24 cellular contexts compared by ENCODE assay signal in genomic region chr5:42963412-42963811, GRCh38.
DNase-seq lines count a peak whose midpoint lies in the region; ATAC-seq, FAIRE-seq and TF ChIP-seq lines count a peak whose summit lies in the region.
"Had no signal": no experiment of that assay in that cellular context is flagged by ENCODE, and none has a peak within 500 bp of the region (broad histone marks: within the 10 kb centered on the region; RNA-seq: fewer than 3 reads in every experiment).

No MANE protein-coding gene starts in this region.

- peaks cover 0 to 3% (median 0%) of the 10 kb centered on the region in 3 donors for H3K36me3 Mint-ChIP-seq in immature natural killer cell
- H3K36me3 Mint-ChIP-seq in nephron progenitor cell (ENCODE audit: low read depth) = no peaks in the 10 kb centered on the region
- H3K36me3 Mint-ChIP-seq: CD8-positive, alpha-beta T cell had no signal

- H3K4me1 Mint-ChIP-seq in immature natural killer cell (peaks cover 43 to 64% of the 10 kb centered on the region in 2 donors), nephron progenitor cell (no peaks in the 10 kb centered on the region)

- TF ChIP-seq CTCF in SK-N-SH (IDR thresholded peaks at IDR 0.05) = no peak
- no peak for TF ChIP-seq CTCF in nephron progenitor cell (IDR thresholded peaks at IDR 0.05)

- H3K27ac Mint-ChIP-seq in immature natural killer cell = peak overlapping the region in 4 of 6 donors; percentile 41 to 92 (median 92)
- H3K27ac Mint-ChIP-seq in nephron progenitor cell = peak overlapping the region; percentile 3
- H3K27ac Mint-ChIP-seq: B cell; CD4-positive, alpha-beta T cell; CD8-positive, alpha-beta T cell had no signal

- no peaks in the 10 kb centered on the region for H3K36me3 ChIP-seq in SK-N-SH (replicated peaks in 1 of 2; ENCODE audit: control insufficient read depth in 1 of 2, insufficient read depth in 2 of 2, low read length in 1 of 2)
- H3K36me3 ChIP-seq: BLaER1 treated with 17β-estradiol and CSF1 and Interleukin-3, amounts not matched to agents 10 nM and 100 nM had no signal

- no peaks in the 10 kb centered on the region for H3K4me1 ChIP-seq in SK-N-SH (ENCODE audit: control insufficient read depth in 1 of 2, insufficient read depth in 2 of 2, low read depth in 1 of 2, low read length in 1 of 2)
- H3K4me1 ChIP-seq: A549; BLaER1 treated with 17β-estradiol and CSF1 and Interleukin-3, amounts not matched to agents 10 nM and 100 nM; Caco-2 had no signal

- CTCF ChIA-PET in SK-N-SH (lab: Yijun Ruan, JAX) = no interaction called here

- H3K27me3 ChIP-seq in SK-N-SH (ENCODE audit: insufficient read depth) = peaks cover 23% of the 10 kb centered on the region; the same call in 1 of the 2 replicates
- H3K27me3 ChIP-seq: BLaER1 treated with 17β-estradiol and CSF1 and Interleukin-3, amounts not matched to agents 10 nM and 100 nM had no signal

- no peaks in the 10 kb centered on the region for H3K9me3 Mint-ChIP-seq in immature natural killer cell
- no peaks in the 10 kb centered on the region for H3K9me3 Mint-ChIP-seq in nephron progenitor cell
- H3K9me3 Mint-ChIP-seq: CD4-positive, alpha-beta T cell; CD8-positive, alpha-beta T cell had no signal

- no peaks in the 10 kb centered on the region for H3K9me3 ChIP-seq in SK-N-SH
- H3K9me3 ChIP-seq: A549; BLaER1 treated with 17β-estradiol and CSF1 and Interleukin-3, amounts not matched to agents 10 nM and 100 nM; Caco-2 had no signal

- no peak for TF ChIP-seq RAD21 in SK-N-SH (IDR thresholded peaks at IDR 0.05; ENCODE audit: low read length)

- no peak overlapping the region for H3K4me2 ChIP-seq in SK-N-SH
- H3K4me2 ChIP-seq: A549; BLaER1 treated with 17β-estradiol and CSF1 and Interleukin-3, amounts not matched to agents 10 nM and 100 nM had no signal

- H3F3A ChIP-seq in SK-N-SH (replicated peaks; ENCODE audit: insufficient read depth) = no peaks in the 10 kb centered on the region

- H3K27ac ChIP-seq in SK-N-SH (ENCODE audit: low read depth in 2 of 2, low read length in 1 of 2) = no peak overlapping the region
- H3K27ac ChIP-seq: 22Rv1; A549; BLaER1 treated with 17β-estradiol and CSF1 and Interleukin-3, amounts not matched to agents 10 nM and 100 nM; C4-2B had no signal

- TF ChIP-seq EP300 in SK-N-SH (IDR thresholded peaks at IDR 0.05; ENCODE audit: borderline replicate concordance in 1 of 2, low read depth in 1 of 2, low read length in 1 of 2) = no peak

- H3K27me3 Mint-ChIP-seq in immature natural killer cell (ENCODE audit: low read depth in 3 of 3) (peaks cover 0 to 4% (median 3%) of the 10 kb centered on the region in 3 donors), nephron progenitor cell (ENCODE audit: low read depth, poor library complexity) (peaks cover 4% of the 10 kb centered on the region)
- H3K27me3 Mint-ChIP-seq: B cell; CD4-positive, alpha-beta T cell had no signal

- 0 out of 2 replicates have a peak overlapping the region, but pooled peaks have one; percentile 5 for H2AFZ ChIP-seq in SK-N-SH (ENCODE audit: low read depth)

- H3K4me3 Mint-ChIP-seq in immature natural killer cell (no peak overlapping the region), nephron progenitor cell (no peak overlapping the region)
- H3K4me3 Mint-ChIP-seq: B cell; CD4-positive, alpha-beta T cell; CD8-positive, alpha-beta T cell had no signal

- H4K20me1 ChIP-seq in SK-N-SH (ENCODE audit: insufficient read depth) = no peaks in the 10 kb centered on the region
- H4K20me1 ChIP-seq: BLaER1 treated with 17β-estradiol and CSF1 and Interleukin-3, amounts not matched to agents 10 nM and 100 nM had no signal

- H3K4me3 ChIP-seq in SK-N-SH (ENCODE audit: low read depth in 2 of 2, low read length in 1 of 2) = no peak overlapping the region
- H3K4me3 ChIP-seq: A549; BLaER1 treated with 17β-estradiol and CSF1 and Interleukin-3, amounts not matched to agents 10 nM and 100 nM had no signal

- POLR2A ChIA-PET in SK-N-SH (lab: Yijun Ruan, JAX) = no interaction called here

- H3K9ac ChIP-seq in SK-N-SH = no peak overlapping the region
- H3K9ac ChIP-seq: BLaER1 treated with 17β-estradiol and CSF1 and Interleukin-3, amounts not matched to agents 10 nM and 100 nM had no signal

- no peak for ATAC-seq in SK-N-SH treated with all-trans-retinoic acid at 6 μM for 48 hours
- ATAC-seq in GM18520 (IDR thresholded peaks at IDR 0.05; ENCODE audit: unreplicated experiment) = no peak
- ATAC-seq in HG03439 (IDR thresholded peaks at IDR 0.05; ENCODE audit: unreplicated experiment) = no peak
- ATAC-seq: A549; CD8-positive, alpha-beta T cell had no signal

- FAIRE-seq in HTR-8/SVneo (lab: Jason Lieb, UNC) = peak; percentile 16
- FAIRE-seq: A549, D721Med, G401.6, GM12891, GM19239 had no signal

- no peaks in the 10 kb centered on the region for H3K79me2 ChIP-seq in SK-N-SH (ENCODE audit: insufficient read depth)

- H3K9me2 ChIP-seq in SK-N-SH = no peaks in the 10 kb centered on the region

- DNase-seq in SK-N-SH (no peak), HTR-8/SVneo (ENCODE audit: insufficient read length, low spot score) (no peak), immature natural killer cell (no peak), nephron progenitor cell (no peak), T-helper 2 cell (no peak)
- DNase-seq: AML-193; Caco-2; Calu3; CD4-positive, alpha-beta T cell; CD8-positive, alpha-beta T cell; DMS79 treated with DMSO at 0.1 percent for 48 hours; GF-D8 had no signal

- WGBS in SK-N-SH (ENCODE audit: low lambda C conversion rate) = 82% methylated on average over 1 of the region's 1 CpG

TF ChIP-seq in SK-N-SH, 30 proteins besides CTCF, POLR2A, EP300 and RAD21 (continues in another document):
- TF ChIP-seq SMC3 (IDR thresholded peaks at IDR 0.05; ENCODE audit: low read depth, low read length) = no peak
- TF ChIP-seq FOXJ3 (CRISPR knock-in tag; IDR thresholded peaks at IDR 0.05) = no peak
- no peak for TF ChIP-seq EZH2phosphoT487 (IDR thresholded peaks at IDR 0.05; ENCODE audit: borderline replicate concordance, low read depth)
- no peak for TF ChIP-seq SIN3A (IDR thresholded peaks at IDR 0.05; ENCODE audit: borderline replicate concordance, low read depth, low read length)
- TF ChIP-seq RCOR1 (IDR thresholded peaks at IDR 0.05; ENCODE audit: low read length) = no peak
- no peak for TF ChIP-seq GATA2 (CRISPR knock-in tag; IDR thresholded peaks at IDR 0.05)
- no peak for TF ChIP-seq GABPA (IDR thresholded peaks at IDR 0.05; ENCODE audit: low read depth)
- TF ChIP-seq NFIC (IDR thresholded peaks at IDR 0.05; ENCODE audit: borderline replicate concordance) = no peak
- TF ChIP-seq TAF1 (IDR thresholded peaks at IDR 0.05; ENCODE audit: borderline replicate concordance, low read depth, low read length) = no peak
- no peak for TF ChIP-seq YY1 (IDR thresholded peaks at IDR 0.05; ENCODE audit: low read depth)
- TF ChIP-seq FOXM1 (IDR thresholded peaks at IDR 0.05; ENCODE audit: low read depth) = no peak
- no peak for TF ChIP-seq JUND (IDR thresholded peaks at IDR 0.05)
- TF ChIP-seq MAX (IDR thresholded peaks at IDR 0.05; ENCODE audit: low read depth) = no peak

TF ChIP-seq in SK-N-SH treated with all-trans-retinoic acid at 6 μM for 48 hours, 23 proteins besides CTCF, POLR2A, EP300 and RAD21:
- TF ChIP-seq TCF4 (CRISPR knock-in tag; IDR thresholded peaks at IDR 0.05; ENCODE audit: borderline replicate concordance) (no peak), ZNF70 (CRISPR knock-in tag; IDR thresholded peaks at IDR 0.05) (no peak)
